Comparison of ENCODE assay signal across 25 cellular contexts in the genomic region with DNA sequence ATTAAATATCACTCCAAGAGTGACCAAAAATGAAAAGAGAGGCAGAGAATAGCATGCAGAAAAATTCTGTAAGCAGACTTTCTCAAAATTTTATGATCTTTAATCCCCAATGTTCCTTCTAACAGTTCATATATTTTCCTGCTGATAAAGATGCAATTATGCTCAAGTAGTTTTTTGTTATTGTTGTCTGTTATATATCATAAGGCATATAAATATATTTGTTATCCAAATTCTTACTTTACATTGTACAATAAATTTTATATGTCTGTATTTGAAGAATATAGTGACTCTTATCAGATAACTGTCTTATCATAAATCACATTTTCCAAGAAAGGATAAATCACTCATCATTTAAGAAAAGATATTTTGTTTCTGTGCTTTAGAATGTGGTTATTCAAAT. TPM values are rescaled to one million over a fixed set of nuclear protein-coding genes. Genes with fewer than 3 reads are reported as not detected.
"Had no signal": no experiment of that assay in that cellular context is flagged by ENCODE, and none has a peak within 500 bp of the region (broad histone marks: within the 10 kb centered on the region; RNA-seq: fewer than 3 reads in every experiment).

No MANE protein-coding gene starts in this region.

- H3K4me1 ChIP-seq: right atrium auricular region had no signal

- DNase-seq: activated CD4-positive, alpha-beta memory T cell treated with anti-CD3 and anti-CD28 coated beads for 36 hours; activated CD4-positive, alpha-beta T cell treated with anti-CD3 and anti-CD28 coated beads for 48 hours; activated effector memory CD4-positive, alpha-beta T cell treated with anti-CD3 and anti-CD28 coated beads, Interleukin-2, amount 50 U/mL, for 16 hours; activated naive CD4-positive, alpha-beta T cell treated with anti-CD3 and anti-CD28 coated beads, Interleukin-2, amount 10 ng/mL, durations not matched to agents 7 days and 5 days; activated T-cell treated with anti-CD3 and anti-CD28 coated beads for 4 hours; amygdala; body of pancreas; cortex of kidney; endodermal cell; foreskin keratinocyte; hippocampal formation; left colon; stimulated activated CD4-positive, alpha-beta T cell treated with anti-CD3 and anti-CD28 coated beads, Interleukin-4, amount 100 ng/mL, for 24 hours; stimulated activated naive CD4-positive, alpha-beta T cell treated with Interleukin-2 at 50 U/mL for 16 hours; thyroid gland had no signal

- H3K27ac Mint-ChIP-seq: activated CD4-positive, alpha-beta memory T cell treated with anti-CD3 and anti-CD28 coated beads for 36 hours; activated naive CD4-positive, alpha-beta T cell treated with anti-CD3 and anti-CD28 coated beads, Interleukin-2, amount 10 ng/mL, durations not matched to agents 7 days and 5 days; endodermal cell; natural killer cell treated with Interleukin-12 subunit alpha and Interleukin-12 subunit beta and Interleukin-15 and Interleukin-18, amount 100 ng/mL, for 72 hours had no signal

- H3K9me3 Mint-ChIP-seq: activated CD4-positive, alpha-beta memory T cell treated with anti-CD3 and anti-CD28 coated beads for 36 hours; activated naive CD4-positive, alpha-beta T cell treated with anti-CD3 and anti-CD28 coated beads, Interleukin-2, amount 10 ng/mL, durations not matched to agents 7 days and 5 days; endodermal cell; natural killer cell treated with Interleukin-12 subunit alpha and Interleukin-12 subunit beta and Interleukin-15 and Interleukin-18, amount 100 ng/mL, for 72 hours had no signal

- H3K4me3 Mint-ChIP-seq: activated CD4-positive, alpha-beta memory T cell treated with anti-CD3 and anti-CD28 coated beads for 36 hours; activated naive CD4-positive, alpha-beta T cell treated with anti-CD3 and anti-CD28 coated beads, Interleukin-2, amount 10 ng/mL, durations not matched to agents 7 days and 5 days; endodermal cell; natural killer cell treated with Interleukin-12 subunit alpha and Interleukin-12 subunit beta and Interleukin-15 and Interleukin-18, amount 100 ng/mL, for 72 hours had no signal

- ATAC-seq: body of pancreas; foreskin keratinocyte; left colon; natural killer cell treated with Interleukin-12 subunit alpha and Interleukin-12 subunit beta and Interleukin-15 and Interleukin-18, amount 100 ng/mL, for 72 hours had no signal

- H3K27ac ChIP-seq: cardiac muscle cell, right atrium auricular region had no signal

- H3K27me3 Mint-ChIP-seq: progenitor cell of endocrine pancreas had no signal

- H3K36me3 ChIP-seq: cardiac muscle cell, right atrium auricular region, thyroid gland had no signal

- H3K4me1 Mint-ChIP-seq: activated naive CD4-positive, alpha-beta T cell treated with anti-CD3 and anti-CD28 coated beads, Interleukin-2, amount 10 ng/mL, durations not matched to agents 7 days and 5 days had no signal

- H3K9me3 ChIP-seq: body of pancreas, right atrium auricular region, thyroid gland had no signal

- H3K36me3 Mint-ChIP-seq: activated CD4-positive, alpha-beta memory T cell treated with anti-CD3 and anti-CD28 coated beads for 36 hours; activated naive CD4-positive, alpha-beta T cell treated with anti-CD3 and anti-CD28 coated beads, Interleukin-2, amount 10 ng/mL, durations not matched to agents 7 days and 5 days; natural killer cell treated with Interleukin-12 subunit alpha and Interleukin-12 subunit beta and Interleukin-15 and Interleukin-18, amount 100 ng/mL, for 72 hours had no signal

- H3K4me3 ChIP-seq: body of pancreas, cardiac muscle cell, lung, right atrium auricular region had no signal

- H3K27me3 ChIP-seq: body of pancreas, cardiac muscle cell, foreskin keratinocyte, right atrium auricular region, thyroid gland had no signal

RNA-seq across cellular contexts. Expression of gene RASSF9, which starts 2.7 kb away (rescaled TPM):
- total RNA-seq: activated CD4-positive, alpha-beta memory T cell treated with anti-CD3 and anti-CD28 coated beads for 36 hours; natural killer cell treated with Interleukin-12 subunit alpha and Interleukin-12 subunit beta and Interleukin-15 and Interleukin-18, amount 100 ng/mL, for 72 hours; T-helper 2 cell treated with Interferon-gamma antibody and Interleukin-4, amounts not matched to agents 100 ng/mL and 5 ng/mL, for 36 hours had no signal

RNA-seq across cellular contexts. Expression of gene NTS, which starts 40.5 kb away (rescaled TPM):
- total RNA-seq: activated CD4-positive, alpha-beta memory T cell treated with anti-CD3 and anti-CD28 coated beads for 36 hours; epithelial cell of proximal tubule; fibroblast of lung; foreskin keratinocyte; natural killer cell treated with Interleukin-12 subunit alpha and Interleukin-12 subunit beta and Interleukin-15 and Interleukin-18, amount 100 ng/mL, for 72 hours; osteocyte; T-helper 2 cell treated with Interferon-gamma antibody and Interleukin-4, amounts not matched to agents 100 ng/mL and 5 ng/mL, for 36 hours; ureter had no signal
- polyA plus RNA-seq: fibroblast of lung, foreskin keratinocyte had no signal
